Comparison of ENCODE assay signal across 25 cellular contexts in the genomic region with DNA sequence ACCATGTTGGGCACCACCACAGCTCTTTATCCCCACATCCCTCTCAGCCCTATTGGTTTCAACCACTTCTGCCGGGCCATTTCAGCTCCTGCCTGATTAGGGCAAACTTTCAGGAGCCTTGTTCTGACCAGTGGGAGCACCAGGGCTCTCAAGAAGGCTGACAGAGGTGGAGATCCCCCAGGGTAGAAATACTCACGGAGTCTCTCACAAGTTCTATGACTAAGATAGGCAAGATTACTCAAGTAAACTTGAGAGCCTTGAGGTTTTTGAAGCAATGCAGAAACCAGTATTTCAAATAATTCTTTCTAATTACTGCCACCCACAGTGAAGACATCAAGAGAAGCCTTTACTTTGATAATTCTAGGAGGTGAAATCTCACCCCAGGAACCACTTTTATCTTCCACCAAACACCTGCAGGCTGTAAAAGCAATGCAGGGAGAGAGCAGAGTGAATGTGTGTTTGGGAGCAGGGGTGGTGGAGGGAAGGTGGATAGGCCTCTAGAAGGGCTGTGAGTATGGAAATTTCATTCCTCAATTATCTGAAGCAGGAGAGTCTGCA. TPM values are rescaled to one million over a fixed set of nuclear protein-coding genes. Genes with fewer than 3 reads are reported as not detected.
DNase-seq lines count a peak whose midpoint lies in the region; ATAC-seq and TF ChIP-seq lines count a peak whose summit lies in the region.
"Had no signal": no experiment of that assay in that cellular context is flagged by ENCODE, and none has a peak within 500 bp of the region (broad histone marks: within the 10 kb centered on the region; RNA-seq: fewer than 3 reads in every experiment).

No MANE protein-coding gene starts in this region.

- POLR2A ChIA-PET in CD4-positive, alpha-beta T cell (lab: Charles Lee), result interaction anchor here (0.8 kb wide), 1 partner anchor 30 kb away, joined by 4 read pairs; no protein-coding TSS in a partner anchor

- no peak overlapping the region for H3K27ac ChIP-seq in right cardiac atrium (ENCODE audit: low read length)
- H3K27ac ChIP-seq in hepatocyte, result no peak overlapping the region
- no peak overlapping the region for H3K27ac ChIP-seq in CD4-positive, alpha-beta T cell (ENCODE audit: low read depth, low read length)
- H3K27ac ChIP-seq: brain microvascular endothelial cell, epithelial cell of prostate, right lobe of liver, thyroid gland had no signal

- no peaks in the 10 kb centered on the region for H3K79me2 ChIP-seq in hepatocyte

- no peak for TF ChIP-seq CTCF in hepatocyte (IDR thresholded peaks at IDR 0.05; ENCODE audit: poor library complexity)
- no peak for TF ChIP-seq CTCF in CD4-positive, alpha-beta T cell (IDR thresholded peaks at IDR 0.05)

- H3K36me3 ChIP-seq in hepatocyte (replicated peaks; ENCODE audit: insufficient read depth, low read depth), result no peaks in the 10 kb centered on the region
- H3K36me3 ChIP-seq: brain microvascular endothelial cell, ovary, right lobe of liver, thyroid gland had no signal

- H3K9me3 Mint-ChIP-seq in activated T-helper 17 cell treated with anti-CD3 and anti-CD28 coated beads, Interleukin-2, amount 50 U/mL, for 72 hours, result no peaks in the 10 kb centered on the region
- H3K9me3 Mint-ChIP-seq in activated CD8-positive, alpha-beta memory T cell treated with anti-CD3 and anti-CD28 coated beads, Interleukin-2, amount 10 ng/mL, durations not matched to agents 7 days and 5 days (ENCODE audit: low read depth), result no peaks in the 10 kb centered on the region
- no peaks in the 10 kb centered on the region for H3K9me3 Mint-ChIP-seq in CD4-positive, alpha-beta T cell
- H3K9me3 Mint-ChIP-seq: CD4-positive, alpha-beta memory T cell; dendritic cell treated with granulocyte-macrophage colony-stimulating factor and Interleukin-4, amounts not matched to agents 40 ng/mL and 50 ng/mL, for 4 days; memory B cell; naive B cell; T-cell had no signal

- H3K4me3 ChIP-seq in right cardiac atrium (ENCODE audit: low read length), result no peak overlapping the region
- H3K4me3 ChIP-seq in hepatocyte, result no peak overlapping the region
- H3K4me3 ChIP-seq: ovary, right lobe of liver, thyroid gland had no signal

- no peak overlapping the region for H3K4me2 ChIP-seq in hepatocyte

- H3K27me3 ChIP-seq in right cardiac atrium (ENCODE audit: control insufficient read depth, insufficient read depth), result no peaks in the 10 kb centered on the region
- no peaks in the 10 kb centered on the region for H3K27me3 ChIP-seq in hepatocyte
- H3K27me3 ChIP-seq in CD4-positive, alpha-beta T cell (ENCODE audit: control insufficient read depth, insufficient read depth, low read length), result no peaks in the 10 kb centered on the region
- H3K27me3 ChIP-seq: brain microvascular endothelial cell, ovary, right lobe of liver, thyroid gland had no signal

- no peaks in the 10 kb centered on the region for H3K9me2 ChIP-seq in hepatocyte (replicated peaks; ENCODE audit: insufficient read depth)

- ATAC-seq in right cardiac atrium, result no peak
- ATAC-seq in activated T-helper 17 cell treated with anti-CD3 and anti-CD28 coated beads, Interleukin-2, amount 50 U/mL, for 72 hours (replicated peaks), result peak; percentile 55
- ATAC-seq in activated CD8-positive, alpha-beta memory T cell treated with anti-CD3 and anti-CD28 coated beads, Interleukin-2, amount 10 ng/mL, durations not matched to agents 7 days and 5 days, result no peak
- no peak for ATAC-seq in CD4-positive, alpha-beta T cell (ENCODE audit: poor library complexity)
- ATAC-seq: right lobe of liver had no signal

- no peaks in the 10 kb centered on the region for H3K27me3 Mint-ChIP-seq in activated T-helper 17 cell treated with anti-CD3 and anti-CD28 coated beads, Interleukin-2, amount 50 U/mL, for 72 hours
- peaks cover under 1% of the 10 kb centered on the region for H3K27me3 Mint-ChIP-seq in activated CD8-positive, alpha-beta memory T cell treated with anti-CD3 and anti-CD28 coated beads, Interleukin-2, amount 10 ng/mL, durations not matched to agents 7 days and 5 days
- H3K27me3 Mint-ChIP-seq in CD4-positive, alpha-beta T cell, result peaks cover 2% of the 10 kb centered on the region
- H3K27me3 Mint-ChIP-seq: CD4-positive, alpha-beta memory T cell; dendritic cell treated with granulocyte-macrophage colony-stimulating factor and Interleukin-4, amounts not matched to agents 40 ng/mL and 50 ng/mL, for 4 days; memory B cell; naive B cell; T-cell had no signal

- DNase-seq in cardiac septum (ENCODE audit: low spot score), result peak; percentile 43
- DNase-seq in right cardiac atrium, result no peak
- DNase-seq in foreskin melanocyte, result peak; percentile 34
- DNase-seq in hepatocyte (ENCODE audit: low spot score), result no peak
- no peak for DNase-seq in activated CD8-positive, alpha-beta memory T cell treated with anti-CD3 and anti-CD28 coated beads, Interleukin-2, amount 10 ng/mL, durations not matched to agents 7 days and 5 days
- no peak for DNase-seq in CD4-positive, alpha-beta T cell
- DNase-seq: brain microvascular endothelial cell; CD4-positive, alpha-beta memory T cell; DMS53; foreskin fibroblast; KBM-7; naive B cell; NCI-H187; NCI-H345; ovary; right lobe of liver; SHP77 treated with DMSO at 0.1 percent for 48 hours; T-cell; thyroid gland had no signal

- H3K4me1 ChIP-seq in right cardiac atrium (ENCODE audit: control insufficient read depth, insufficient read depth, low read length), result peaks cover 8% of the 10 kb centered on the region
- H3K4me1 ChIP-seq in hepatocyte (ENCODE audit: insufficient read depth), result peaks cover 4% of the 10 kb centered on the region
- H3K4me1 ChIP-seq: right lobe of liver, thyroid gland had no signal

- H3K4me1 Mint-ChIP-seq in activated T-helper 17 cell treated with anti-CD3 and anti-CD28 coated beads, Interleukin-2, amount 50 U/mL, for 72 hours, result no peaks in the 10 kb centered on the region
- H3K4me1 Mint-ChIP-seq in activated CD8-positive, alpha-beta memory T cell treated with anti-CD3 and anti-CD28 coated beads, Interleukin-2, amount 10 ng/mL, durations not matched to agents 7 days and 5 days, result no peaks in the 10 kb centered on the region
- no peaks in the 10 kb centered on the region for H3K4me1 Mint-ChIP-seq in CD4-positive, alpha-beta T cell (ENCODE audit: low read depth)

- H3K4me3 Mint-ChIP-seq in activated T-helper 17 cell treated with anti-CD3 and anti-CD28 coated beads, Interleukin-2, amount 50 U/mL, for 72 hours, result no peak overlapping the region
- no peak overlapping the region for H3K4me3 Mint-ChIP-seq in activated CD8-positive, alpha-beta memory T cell treated with anti-CD3 and anti-CD28 coated beads, Interleukin-2, amount 10 ng/mL, durations not matched to agents 7 days and 5 days
- H3K4me3 Mint-ChIP-seq in CD4-positive, alpha-beta T cell, result no peak overlapping the region
- H3K4me3 Mint-ChIP-seq: dendritic cell treated with granulocyte-macrophage colony-stimulating factor and Interleukin-4, amounts not matched to agents 40 ng/mL and 50 ng/mL, for 4 days; memory B cell; T-cell had no signal

- H4K20me1 ChIP-seq in hepatocyte (ENCODE audit: insufficient read depth, poor library complexity, severe bottlenecking), result no peaks in the 10 kb centered on the region

- no peaks in the 10 kb centered on the region for H3K9me3 ChIP-seq in right cardiac atrium (ENCODE audit: control insufficient read depth, low read length)
- H3K9me3 ChIP-seq in hepatocyte (ENCODE audit: low read depth), result no peaks in the 10 kb centered on the region
- no peaks in the 10 kb centered on the region for H3K9me3 ChIP-seq in CD4-positive, alpha-beta T cell (ENCODE audit: control insufficient read depth, low read length)
- H3K9me3 ChIP-seq: ovary, right lobe of liver, thyroid gland had no signal

- H3K27ac Mint-ChIP-seq in activated T-helper 17 cell treated with anti-CD3 and anti-CD28 coated beads, Interleukin-2, amount 50 U/mL, for 72 hours, result peak overlapping the region; percentile 70
- H3K27ac Mint-ChIP-seq in activated CD8-positive, alpha-beta memory T cell treated with anti-CD3 and anti-CD28 coated beads, Interleukin-2, amount 10 ng/mL, durations not matched to agents 7 days and 5 days, result no peak overlapping the region
- H3K27ac Mint-ChIP-seq in CD4-positive, alpha-beta T cell, result no peak overlapping the region
- H3K27ac Mint-ChIP-seq: dendritic cell treated with granulocyte-macrophage colony-stimulating factor and Interleukin-4, amounts not matched to agents 40 ng/mL and 50 ng/mL, for 4 days; memory B cell; naive B cell had no signal

- intact Hi-C loops in cardiac septum (cut with DNase I), result no loop called here
- intact Hi-C loops in right cardiac atrium (cut with DNase I), result no loop called here
- intact Hi-C loops in CD4-positive, alpha-beta T cell (cut with DNase I, micrococcal nuclease), result no loop called here

- peaks cover 38% of the 10 kb centered on the region for H3K36me3 Mint-ChIP-seq in activated T-helper 17 cell treated with anti-CD3 and anti-CD28 coated beads, Interleukin-2, amount 50 U/mL, for 72 hours (ENCODE audit: low read depth)
- peaks cover 12% of the 10 kb centered on the region for H3K36me3 Mint-ChIP-seq in activated CD8-positive, alpha-beta memory T cell treated with anti-CD3 and anti-CD28 coated beads, Interleukin-2, amount 10 ng/mL, durations not matched to agents 7 days and 5 days
- H3K36me3 Mint-ChIP-seq in CD4-positive, alpha-beta T cell (ENCODE audit: low read depth), result peaks cover 34% of the 10 kb centered on the region

- WGBS in right cardiac atrium, result 75% methylated on average over 2 of the region's 2 CpGs
- 59% methylated on average over 2 of the region's 2 CpGs for WGBS in hepatocyte (ENCODE audit: low lambda C conversion rate, missing lambda C conversion rate)

- no peak overlapping the region for H2AFZ ChIP-seq in hepatocyte

- CTCF ChIA-PET in activated CD8-positive, alpha-beta memory T cell treated with anti-CD3 and anti-CD28 coated beads, Interleukin-2, amount 10 ng/mL, durations not matched to agents 7 days and 5 days (lab: Charles Lee), result interaction anchor here (4.6 kb wide), 1 partner anchor 14 kb away, joined by 19 read pairs; no protein-coding TSS in a partner anchor
- CTCF ChIA-PET in CD4-positive, alpha-beta T cell (lab: Charles Lee), result no interaction called here

RNA-seq across cellular contexts. Expression of gene PTCH2, which starts 6.6 kb away (rescaled TPM):
- total RNA-seq in cardiac septum (0.35 TPM), right cardiac atrium (under 1 TPM; 0.28 to 0.79 (median 0.54) TPM), hepatocyte (0.43 and 0.56 TPM in 2 replicates)
- polyA plus RNA-seq in right cardiac atrium (0.34 TPM), hepatocyte (1.3 and 2.5 TPM in 2 replicates)
- total RNA-seq in activated T-helper 17 cell treated with anti-CD3 and anti-CD28 coated beads, Interleukin-2, amount 50 U/mL, for 72 hours, result 1 to 10 TPM in 1 of 2 donors, under 1 TPM in 1; 0.64 to 1.1 TPM
- 1 to 10 TPM in 1 of 2 experiments, under 1 TPM in 1; 0.82 to 3.6 TPM for total RNA-seq in activated CD8-positive, alpha-beta memory T cell treated with anti-CD3 and anti-CD28 coated beads, Interleukin-2, amount 10 ng/mL, durations not matched to agents 7 days and 5 days
- 1 to 10 TPM; 1.2 TPM for total RNA-seq in CD4-positive, alpha-beta T cell

RNA-seq across cellular contexts. Expression of gene BTBD19, which starts 41.3 kb away (rescaled TPM):
- total RNA-seq in cardiac septum (4.4 TPM), right cardiac atrium (1 to 10 TPM; 5.1 to 8.8 (median 5.7) TPM), hepatocyte (4.8 and 5.5 TPM in 2 replicates)
- polyA plus RNA-seq in right cardiac atrium (6.4 TPM), hepatocyte (16.8 and 20.6 TPM in 2 replicates)
- 10 to 100 TPM; 15.9 to 62.7 TPM for total RNA-seq in activated T-helper 17 cell treated with anti-CD3 and anti-CD28 coated beads, Interleukin-2, amount 50 U/mL, for 72 hours
- 1 to 10 TPM; 3.7 to 4.5 TPM for total RNA-seq in activated CD8-positive, alpha-beta memory T cell treated with anti-CD3 and anti-CD28 coated beads, Interleukin-2, amount 10 ng/mL, durations not matched to agents 7 days and 5 days
- 10 to 100 TPM; 35.9 to 36.5 TPM for total RNA-seq in CD4-positive, alpha-beta T cell

RNA-seq across cellular contexts. Expression of gene DYNLT4, which starts 42.5 kb away (rescaled TPM):
- not detected for total RNA-seq in cardiac septum
- under 1 TPM in 3 of 4 donors, not detected in 1; 0.44 to 0.74 (median 0.47) TPM for total RNA-seq in right cardiac atrium
- polyA plus RNA-seq in right cardiac atrium, result 1.1 TPM
- total RNA-seq in activated T-helper 17 cell treated with anti-CD3 and anti-CD28 coated beads, Interleukin-2, amount 50 U/mL, for 72 hours, result 1 to 10 TPM in 1 of 2 donors, under 1 TPM in 1; 0.56 to 1.2 TPM
- 0.30 and 1.6 TPM in 2 replicates for total RNA-seq in hepatocyte
- polyA plus RNA-seq in hepatocyte, result 2.2 and 3.0 TPM in 2 replicates
- 1 to 10 TPM in 1 of 2 experiments, under 1 TPM in 1; 0.40 to 1.3 TPM for total RNA-seq in activated CD8-positive, alpha-beta memory T cell treated with anti-CD3 and anti-CD28 coated beads, Interleukin-2, amount 10 ng/mL, durations not matched to agents 7 days and 5 days
- total RNA-seq in CD4-positive, alpha-beta T cell, result 1 to 10 TPM; 1.8 to 2.1 TPM
- total RNA-seq: H1 had no signal
- polyA plus RNA-seq: keratinocyte had no signal

RNA-seq across cellular contexts. Expression of gene PLK3, which starts 49.5 kb away (rescaled TPM):
- total RNA-seq in cardiac septum (8.4 TPM), right cardiac atrium (10 to 100 TPM in 1 of 4 donors, 1 to 10 TPM in 3; 6.0 to 11.4 (median 8.2) TPM), hepatocyte (8.9 and 18.2 TPM in 2 replicates)
- polyA plus RNA-seq in right cardiac atrium (11.0 TPM), hepatocyte (38.7 and 40.1 TPM in 2 replicates)
- 10 to 100 TPM; 58.7 to 92.0 TPM for total RNA-seq in activated T-helper 17 cell treated with anti-CD3 and anti-CD28 coated beads, Interleukin-2, amount 50 U/mL, for 72 hours
- total RNA-seq in activated CD8-positive, alpha-beta memory T cell treated with anti-CD3 and anti-CD28 coated beads, Interleukin-2, amount 10 ng/mL, durations not matched to agents 7 days and 5 days, result 10 to 100 TPM; 43.1 to 48.9 TPM
- total RNA-seq in CD4-positive, alpha-beta T cell, result 100 to 1,000 TPM; 794 TPM

Comparison
In these comparisons a context has a peak if more than half of its experiments do, and no peak if none do; other contexts are left out.
1. DNase-seq: peak in cardiac septum (single experiment) and foreskin melanocyte (single experiment); none in right cardiac atrium (0 of 3), hepatocyte (single experiment), activated CD8-positive, alpha-beta memory T cell treated with anti-CD3 and anti-CD28 coated beads, Interleukin-2, amount 10 ng/mL, durations not matched to agents 7 days and 5 days (single experiment) and CD4-positive, alpha-beta T cell (0 of 10).